In the genomic region with DNA sequence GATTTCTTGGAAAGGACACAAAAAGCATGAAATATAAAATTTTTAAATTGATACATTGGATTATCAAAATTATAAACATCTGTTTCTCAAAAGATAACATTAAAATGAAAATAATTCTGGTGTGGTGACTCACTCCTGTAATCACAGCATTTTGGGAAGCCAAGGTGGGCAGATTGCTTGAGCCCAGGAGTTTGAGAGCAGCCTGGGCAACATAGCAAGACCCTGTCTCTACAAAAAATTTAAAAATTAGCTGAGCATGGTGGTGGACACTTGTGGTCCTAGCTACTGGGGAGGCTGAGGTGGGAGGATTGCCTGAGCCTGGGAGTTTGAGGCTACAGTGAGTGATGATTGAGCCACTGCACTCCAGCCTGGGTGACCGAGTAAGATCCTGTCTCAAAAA, we compare ENCODE assay signal across 4 cellular contexts. TPM values are rescaled to one million over a fixed set of nuclear protein-coding genes. Genes with fewer than 3 reads are reported as not detected.
"Had no signal": no experiment of that assay in that cellular context is flagged by ENCODE, and none has a peak within 500 bp of the region (broad histone marks: within the 10 kb centered on the region; RNA-seq: fewer than 3 reads in every experiment).

No MANE protein-coding gene starts in this region.

RNA-seq across cellular contexts. Expression of a gene that starts 16.4 kb away (rescaled TPM):
- total RNA-seq: OCI-LY7 had no signal

RNA-seq across cellular contexts. Expression of a gene that starts 25.5 kb away (rescaled TPM):
- total RNA-seq: OCI-LY7, Right ventricle myocardium inferior, Right ventricle myocardium superior, RPMI7951 had no signal
